Comparison of ENCODE assay signal across 8 cellular contexts in genomic region chr16:22190169-22191088, GRCh38. TPM values are rescaled to one million over a fixed set of nuclear protein-coding genes. Genes with fewer than 3 reads are reported as not detected.
DNase-seq lines count a peak whose midpoint lies in the region; ATAC-seq and TF ChIP-seq lines count a peak whose summit lies in the region.

No MANE protein-coding gene starts in this region.

- no peaks in the 10 kb centered on the region for H3K9me3 ChIP-seq in thymus (ENCODE audit: control insufficient read depth)

- H3K36me3 ChIP-seq in thymus (ENCODE audit: control insufficient read depth, insufficient read depth) = no peaks in the 10 kb centered on the region

- DNase-seq in NCI-H1092 treated with DMSO at 0.1 percent for 48 hours (lab: John Stamatoyannopoulos, UW) = peak; percentile 100
- DNase-seq in glomerular visceral epithelial cell (ENCODE audit: extremely low spot score) = peak; percentile 100
- DNase-seq in osteocyte (ENCODE audit: extremely low spot score, unreplicated experiment) = peak; percentile 100

- peak overlapping the region; percentile 99 for H3K27ac Mint-ChIP-seq in activated naive CD8-positive, alpha-beta T cell
- H3K27ac Mint-ChIP-seq in osteocyte (ENCODE audit: unreplicated experiment) = peak overlapping the region; percentile 100

- H3K9me3 Mint-ChIP-seq in activated naive CD8-positive, alpha-beta T cell (ENCODE audit: low read depth) = peaks cover 8% of the 10 kb centered on the region
- no peaks in the 10 kb centered on the region for H3K9me3 Mint-ChIP-seq in osteocyte (ENCODE audit: unreplicated experiment)

- H3K27ac ChIP-seq in thymus (ENCODE audit: low read depth) = peak overlapping the region; percentile 97

- peak; percentile 59 for TF ChIP-seq POLR2A in GM10847 (IDR thresholded peaks at IDR 0.05; ENCODE audit: extremely low read depth, insufficient read length)

- peak overlapping the region; percentile 94 for H3K4me3 Mint-ChIP-seq in activated naive CD8-positive, alpha-beta T cell
- H3K4me3 Mint-ChIP-seq in osteocyte (ENCODE audit: unreplicated experiment) = peak overlapping the region; percentile 91

- ATAC-seq in HG02623 (IDR thresholded peaks at IDR 0.05; ENCODE audit: unreplicated experiment) (peak; percentile 49), SK-N-SH treated with all-trans-retinoic acid at 6 μM for 48 hours (peak; percentile 81)

- peak overlapping the region; percentile 67 for H3K4me3 ChIP-seq in thymus (ENCODE audit: low read length)

- H3K4me1 Mint-ChIP-seq in activated naive CD8-positive, alpha-beta T cell (ENCODE audit: low read depth) = peaks cover 61% of the 10 kb centered on the region
- peaks cover 26% of the 10 kb centered on the region for H3K4me1 Mint-ChIP-seq in osteocyte (ENCODE audit: unreplicated experiment)

- peaks cover 24% of the 10 kb centered on the region for H3K4me1 ChIP-seq in thymus (ENCODE audit: control insufficient read depth, insufficient read depth, low read length)

- no peak for TF ChIP-seq CTCF in osteocyte (IDR thresholded peaks at IDR 0.05)

- H3K36me3 Mint-ChIP-seq in activated naive CD8-positive, alpha-beta T cell = peaks cover 6% of the 10 kb centered on the region
- no peaks in the 10 kb centered on the region for H3K36me3 Mint-ChIP-seq in osteocyte (ENCODE audit: unreplicated experiment)

- under 1% methylated on average over 79 of the region's 79 CpGs for WGBS in thymus

- H3K27me3 Mint-ChIP-seq in activated naive CD8-positive, alpha-beta T cell = no peaks in the 10 kb centered on the region
- no peaks in the 10 kb centered on the region for H3K27me3 Mint-ChIP-seq in osteocyte (ENCODE audit: unreplicated experiment)

- no peaks in the 10 kb centered on the region for H3K27me3 ChIP-seq in thymus (ENCODE audit: control insufficient read depth, insufficient read depth)

TF ChIP-seq in SK-N-SH treated with all-trans-retinoic acid at 6 μM for 48 hours, 23 proteins besides CTCF, POLR2A, EP300 and RAD21:
- no peak for TF ChIP-seq PATZ1 (CRISPR knock-in tag; IDR thresholded peaks at IDR 0.05; ENCODE audit: borderline replicate concordance)
- 0 out of 2 replicates have a peak, but pooled peaks have one; percentile 66 for TF ChIP-seq ESRRG (CRISPR knock-in tag; IDR thresholded peaks at IDR 0.05)
- no peak for TF ChIP-seq ZFP30 (CRISPR knock-in tag; IDR thresholded peaks at IDR 0.05)
- no peak for TF ChIP-seq GLIS3 (CRISPR knock-in tag; IDR thresholded peaks at IDR 0.05)
- TF ChIP-seq ZFP3 (CRISPR knock-in tag; IDR thresholded peaks at IDR 0.05) = 0 out of 2 replicates have a peak, but pooled peaks have one; percentile 2
- no peak for TF ChIP-seq TOX (CRISPR knock-in tag; IDR thresholded peaks at IDR 0.05; ENCODE audit: borderline replicate concordance)
- no peak for TF ChIP-seq CSRNP3 (CRISPR knock-in tag; IDR thresholded peaks at IDR 0.05)
- TF ChIP-seq ZNF70 (CRISPR knock-in tag; IDR thresholded peaks at IDR 0.05) = no peak
- TF ChIP-seq TSHZ2 (CRISPR knock-in tag; IDR thresholded peaks at IDR 0.05) = no peak
TF ChIP-seq in SK-N-SH treated with all-trans-retinoic acid at 6 μM for 48 hours: peak in this region for 2.

RNA-seq across cellular contexts. Expression of gene EEF2K, which starts 15.6 kb away (rescaled TPM):
- total RNA-seq in osteocyte = 23.8 and 26.8 TPM in 2 replicates
- 8.6 TPM for polyA plus RNA-seq in thymus

RNA-seq across cellular contexts. Expression of gene SDR42E2, which starts 28.1 kb away (rescaled TPM):
- 0.13 TPM in 1 of 2 replicates, not detected in the other for total RNA-seq in osteocyte
- polyA plus RNA-seq in thymus = 0.14 TPM

Comparison
In these comparisons a context has a peak if more than half of its experiments do, and no peak if none do; other contexts are left out.
1. Peak in every context shown above with its lines: DNase-seq, ATAC-seq, H3K4me3 ChIP-seq and H3K27ac ChIP-seq.